In the genomic region with DNA sequence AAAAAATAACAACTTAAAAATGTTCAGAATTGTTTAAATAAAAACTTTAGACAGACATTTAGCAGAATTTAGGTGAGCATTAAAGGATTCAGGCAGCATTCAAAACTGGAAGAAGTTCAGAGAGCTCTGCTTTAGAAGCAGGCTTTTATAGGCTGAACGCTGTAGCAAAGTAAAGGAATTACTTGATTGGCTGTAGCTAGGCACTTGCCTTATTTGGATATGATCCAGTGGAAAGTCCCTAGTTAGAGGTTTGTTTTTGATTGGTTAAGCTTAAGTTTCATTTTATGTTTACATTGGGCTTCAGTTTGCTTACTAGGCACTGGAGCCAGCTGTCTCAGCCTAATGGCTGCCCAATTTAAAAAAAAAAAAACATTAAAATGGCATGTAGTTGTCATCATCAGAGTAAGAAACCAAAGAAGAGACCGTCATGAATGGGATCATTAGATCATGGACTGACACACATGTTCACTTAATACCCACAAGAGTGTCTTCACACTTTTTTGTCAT, we compare ENCODE assay signal across 8 cellular contexts.
DNase-seq lines count a peak whose midpoint lies in the region; ATAC-seq and TF ChIP-seq lines count a peak whose summit lies in the region.

No MANE protein-coding gene starts in this region.

- H3K36me3 ChIP-seq in HUES64 (ENCODE audit: insufficient read depth, low read length), result no peaks in the 10 kb centered on the region
- H3K36me3 ChIP-seq in OCI-LY3 (replicated peaks; ENCODE audit: low read depth, low read length), result no peaks in the 10 kb centered on the region

- H3K4me3 ChIP-seq in HUES64 (ENCODE audit: low read length), result no peak overlapping the region
- H3K4me3 ChIP-seq in OCI-LY3 (ENCODE audit: low read length), result peak overlapping the region; percentile 54

- no peaks in the 10 kb centered on the region for H3K79me2 ChIP-seq in OCI-LY3 (ENCODE audit: low read length)

- H3K9ac ChIP-seq in HUES64 (ENCODE audit: low read depth, low read length), result no peak overlapping the region
- H3K9ac ChIP-seq in OCI-LY3 (ENCODE audit: low read length), result peak overlapping the region; percentile 28

- H3K9me3 Mint-ChIP-seq in stimulated activated memory B cell treated with anti-CD40 and anti-IgM and Interleukin-4, amounts not matched to agents 10 μg/mL and 1 μg/mL and 100 μg/mL, for 72 hours, result no peaks in the 10 kb centered on the region

- H3K4me3 Mint-ChIP-seq in stimulated activated memory B cell treated with anti-CD40 and anti-IgM and Interleukin-4, amounts not matched to agents 10 μg/mL and 1 μg/mL and 100 μg/mL, for 72 hours, result no peak overlapping the region

- peaks cover 10% of the 10 kb centered on the region for H3K4me1 ChIP-seq in HUES64 (ENCODE audit: insufficient read depth, low read length)
- H3K4me1 ChIP-seq in OCI-LY3 (ENCODE audit: low read length), result peaks cover 23% of the 10 kb centered on the region

- peak overlapping the region; percentile 73 for H3K4me2 ChIP-seq in OCI-LY3 (ENCODE audit: low read length)

- peaks cover 36% of the 10 kb centered on the region for H3K36me3 Mint-ChIP-seq in stimulated activated memory B cell treated with anti-CD40 and anti-IgM and Interleukin-4, amounts not matched to agents 10 μg/mL and 1 μg/mL and 100 μg/mL, for 72 hours

- H3K9me3 ChIP-seq in HUES64 (ENCODE audit: insufficient read depth, low read depth, low read length) (no peaks in the 10 kb centered on the region), OCI-LY3 (ENCODE audit: insufficient read depth, low read length) (no peaks in the 10 kb centered on the region)

- WGBS in HUES64, result 62% methylated on average over 2 of the region's 2 CpGs

- H3K27ac ChIP-seq in HUES64 (ENCODE audit: low read depth, low read length) (peak overlapping the region; percentile 22), OCI-LY3 (ENCODE audit: low read length) (peak overlapping the region; percentile 48)

- ATAC-seq in GM21529 (IDR thresholded peaks at IDR 0.05; ENCODE audit: unreplicated experiment), result peak; percentile 92
- ATAC-seq in stimulated activated memory B cell treated with anti-CD40 and anti-IgM and Interleukin-4, amounts not matched to agents 10 μg/mL and 1 μg/mL and 100 μg/mL, for 72 hours, result peak; percentile 99

- H3K27me3 Mint-ChIP-seq in stimulated activated memory B cell treated with anti-CD40 and anti-IgM and Interleukin-4, amounts not matched to agents 10 μg/mL and 1 μg/mL and 100 μg/mL, for 72 hours, result no peaks in the 10 kb centered on the region

- no peaks in the 10 kb centered on the region for H4K20me1 ChIP-seq in OCI-LY3 (ENCODE audit: insufficient read depth, low read length)

- no peak for TF ChIP-seq CTCF in OCI-LY3 (IDR thresholded peaks at IDR 0.05; ENCODE audit: low read depth, low read length)

- no peaks in the 10 kb centered on the region for H3K27me3 ChIP-seq in HUES64 (ENCODE audit: insufficient read depth, low read length)
- H3K27me3 ChIP-seq in OCI-LY3 (ENCODE audit: low read depth, low read length), result no peaks in the 10 kb centered on the region

- H3K4me1 Mint-ChIP-seq in stimulated activated memory B cell treated with anti-CD40 and anti-IgM and Interleukin-4, amounts not matched to agents 10 μg/mL and 1 μg/mL and 100 μg/mL, for 72 hours, result peaks cover 32% of the 10 kb centered on the region

- peak overlapping the region; percentile 48 for H2AFZ ChIP-seq in OCI-LY3 (ENCODE audit: low read depth, low read length)

- peak overlapping the region; percentile 87 for H3K27ac Mint-ChIP-seq in stimulated activated memory B cell treated with anti-CD40 and anti-IgM and Interleukin-4, amounts not matched to agents 10 μg/mL and 1 μg/mL and 100 μg/mL, for 72 hours

- DNase-seq in SIG-M5 treated with dmso at 0.1 percent for 504 hours (lab: John Stamatoyannopoulos, UW; ENCODE audit: unreplicated experiment) (peak; percentile 57), SIG-M5 (lab: John Stamatoyannopoulos, UW) (no peak), amniotic stem cell (lab: John Stamatoyannopoulos, UW) (peak; percentile 83), iPS-NIHi7 (ENCODE audit: extremely low spot score) (peak; percentile 58)
